ENCODE assay signal across 13 cellular contexts in genomic region chr18:62586781-62587487, GRCh38.
DNase-seq lines count a peak whose midpoint lies in the region; ATAC-seq, FAIRE-seq and TF ChIP-seq lines count a peak whose summit lies in the region.
"Had no signal": no experiment of that assay in that cellular context is flagged by ENCODE, and none has a peak within 500 bp of the region (broad histone marks: within the 10 kb centered on the region; RNA-seq: fewer than 3 reads in every experiment).

No MANE protein-coding gene starts in this region.

- CTCF ChIA-PET in K562 (lab: Yijun Ruan, JAX; ENCODE audit: low intra/inter-chr PET ratio) = interaction anchor here (0.5 to 4.4 kb wide), 7 partner anchors 161 to 403 kb away, joined by 3 to 31 read pairs (median 4); no protein-coding TSS in a partner anchor

- intact Hi-C loops in K562 (cut with micrococcal nuclease) = loop anchor here (1.0 to 5.0 kb wide), 3 partner anchors 50 to 395 kb away; partner anchors contain the start of gene PHLPP1

- no peak for TF ChIP-seq CTCF in D721Med (IDR thresholded peaks at IDR 0.05; ENCODE audit: insufficient read depth, missing control alignments)
- TF ChIP-seq CTCF in K562 (IDR thresholded peaks at IDR 0.05 in 2 of 3, conservative IDR thresholded peaks at IDR 0.05 in 1 of 3; ENCODE audit: insufficient read depth in 2 of 3, low read depth in 1 of 3, low read length in 3 of 3) = no peak; a peak in 1 of 6 replicates

- no peaks in the 10 kb centered on the region for H3K9me3 ChIP-seq in K562 (replicated peaks; ENCODE audit: control insufficient read depth, insufficient read depth, low read depth, low read length)
- H3K9me3 ChIP-seq: transverse colon had no signal

- no peak overlapping the region for H3K27ac ChIP-seq in K562 (ENCODE audit: extremely low read depth, low read depth, low read length)
- H3K27ac ChIP-seq: C4-2B, parathyroid adenoma, skin epidermis, transverse colon had no signal

- H2AFZ ChIP-seq in K562 (ENCODE audit: low read depth, low read length) = no peak overlapping the region

- TF ChIP-seq RAD21 in K562 (CRISPR knock-in tag; conservative IDR thresholded peaks at IDR 0.05 in 1 of 2, IDR thresholded peaks at IDR 0.05 in 1 of 2) = no peak

- FAIRE-seq in D721Med (lab: Jason Lieb, UNC) (peak; percentile 68), K562 (lab: Jason Lieb, UNC) (no peak)

- BruUV-seq in K562 (replicated peaks; lab: Mats Ljungman, UMichigan) = no TSS peak

- peaks cover 2 to 3% of the 10 kb centered on the region in 2 experiments; a peak in 1 of 5 replicates for H3K4me1 ChIP-seq in K562 (replicated peaks in 1 of 2; ENCODE audit: control insufficient read depth in 2 of 2, insufficient read depth in 2 of 2, low read length in 2 of 2)
- H3K4me1 ChIP-seq: parathyroid adenoma had no signal

- no peak overlapping the region for H3K4me2 ChIP-seq in K562 (ENCODE audit: insufficient read depth, low read length)

- POLR2A ChIA-PET in K562 (lab: Yijun Ruan, JAX) = interaction anchor here (0.6 kb wide), 2 partner anchors 38 to 395 kb away, joined by 3 to 4 read pairs; no protein-coding TSS in a partner anchor

- DNase-seq in NCI-H748 (lab: John Stamatoyannopoulos, UW; ENCODE audit: unreplicated experiment) = peak; percentile 40
- no peak for DNase-seq in NCI-H748 treated with DMSO at 0.1 percent for 48 hours (lab: John Stamatoyannopoulos, UW)
- DNase-seq in D721Med (ENCODE audit: insufficient read length, low spot score) = no peak
- DNase-seq in K562 (ENCODE audit: extremely low read depth in 1 of 4, low spot score in 3 of 4) = peak in 1 of 4 experiments; percentile 11
- DNase-seq in occipital lobe (lab: John Stamatoyannopoulos, UW) = peak; percentile 37
- DNase-seq in glomerular visceral epithelial cell (ENCODE audit: extremely low spot score) = no peak
- DNase-seq in H7 = no peak
- DNase-seq: KG1 had no signal

- TF ChIP-seq POLR2A in K562 (conservative IDR thresholded peaks at IDR 0.05) = no peak

- H4K20me1 ChIP-seq in K562 (replicated peaks; ENCODE audit: control insufficient read depth, insufficient read depth, low read length) = no peaks in the 10 kb centered on the region; the same call in 1 of the 2 replicates

- in situ Hi-C loops in K562 (cut with MboI) = no loop called here

- H3K4me3 ChIP-seq in K562 (no peak overlapping the region), H7 (ENCODE audit: insufficient read depth, low read depth, low read length) (no peak overlapping the region)

- peaks cover 3% of the 10 kb centered on the region; the same call in 1 of the 3 replicates for H3K36me3 ChIP-seq in K562 (ENCODE audit: control insufficient read depth, insufficient read depth, low read length)
- H3K36me3 ChIP-seq in H7 (replicated peaks; ENCODE audit: control insufficient read depth, insufficient read depth, low read length) = no peaks in the 10 kb centered on the region; the same call in 1 of the 2 replicates
- H3K36me3 ChIP-seq: transverse colon had no signal

- H3K27me3 ChIP-seq in K562 (ENCODE audit: control insufficient read depth in 2 of 2, insufficient read depth in 2 of 2, low read length in 2 of 2) = peaks cover 0 to 4% of the 10 kb centered on the region in 2 experiments; a peak in 1 of 5 replicates
- no peaks in the 10 kb centered on the region for H3K27me3 ChIP-seq in H7 (ENCODE audit: control insufficient read depth, insufficient read depth, low read length)
- H3K27me3 ChIP-seq: transverse colon had no signal

- no peaks in the 10 kb centered on the region for H3K9me1 ChIP-seq in K562 (ENCODE audit: control insufficient read depth, insufficient read depth, low read length)

- TF ChIP-seq EP300 in K562 (IDR thresholded peaks at IDR 0.05; ENCODE audit: low read length) = no peak

- WGBS in K562 (ENCODE audit: insufficient coverage, low coverage, missing lambda C conversion rate) = 56% methylated on average over 11 of the region's 19 CpGs

- H3K9ac ChIP-seq in K562 (ENCODE audit: insufficient read depth in 1 of 2, low read depth in 2 of 2, low read length in 2 of 2) = no peak overlapping the region
- H3K9ac ChIP-seq: parathyroid adenoma had no signal

- no peaks in the 10 kb centered on the region for H3K79me2 ChIP-seq in K562 (ENCODE audit: control insufficient read depth, insufficient read depth, low read length)
- H3K79me2 ChIP-seq: parathyroid adenoma had no signal

- peak; percentile 18; the same call in 1 of the 3 replicates for ATAC-seq in K562
- ATAC-seq in GM18907 (IDR thresholded peaks at IDR 0.05; ENCODE audit: unreplicated experiment) = no peak

TF ChIP-seq in K562, 482 proteins besides CTCF, POLR2A, EP300 and RAD21:
- no peak for TF ChIP-seq ARID4B (CRISPR knock-in tag; IDR thresholded peaks at IDR 0.05)
- TF ChIP-seq TBP (optimal IDR thresholded peaks at IDR 0.05; ENCODE audit: low read depth, low read length) = no peak
- no peak for TF ChIP-seq ZNF584 (CRISPR knock-in tag; IDR thresholded peaks at IDR 0.05; ENCODE audit: low read depth)
- no peak for TF ChIP-seq STAT5B (CRISPR knock-in tag; IDR thresholded peaks at IDR 0.05)
- no peak for TF ChIP-seq HNRNPUL1 (IDR thresholded peaks at IDR 0.05; ENCODE audit: low read length)
- TF ChIP-seq ZNF696 (CRISPR knock-in tag; conservative IDR thresholded peaks at IDR 0.05) = no peak

Comparison
In these comparisons a context has a peak if more than half of its experiments do, and no peak if none do; other contexts are left out.
1. DNase-seq: peak in NCI-H748 (single experiment) and occipital lobe (single experiment); none in NCI-H748 treated with DMSO at 0.1 percent for 48 hours (single experiment), D721Med (single experiment), glomerular visceral epithelial cell (single experiment) and H7 (single experiment).